In the genomic region with DNA sequence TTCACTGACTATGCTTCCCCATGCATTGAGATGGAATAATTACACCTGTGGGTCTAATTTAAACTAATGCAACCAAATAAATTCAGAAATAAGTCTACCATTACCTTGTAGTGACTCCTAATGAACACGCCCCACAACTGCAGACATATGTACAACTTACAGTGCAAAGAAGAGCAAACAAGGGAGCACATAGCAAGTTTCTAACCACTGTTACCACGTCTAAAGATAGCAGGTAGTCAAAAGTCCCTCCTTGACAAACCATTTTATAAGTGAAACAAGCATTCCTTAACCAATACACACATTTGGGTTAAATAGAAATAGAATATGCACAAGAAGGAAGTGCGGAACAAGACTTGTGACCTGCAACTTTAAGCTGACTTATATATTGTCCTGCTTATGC, we compare ENCODE assay signal across 10 cellular contexts. TPM values are rescaled to one million over a fixed set of nuclear protein-coding genes. Genes with fewer than 3 reads are reported as not detected.
A peak's percentile ranks its signal among the peaks of the same experiment; 100 is the strongest.
DNase-seq lines count a peak whose midpoint lies in the region; ATAC-seq and FAIRE-seq lines count a peak whose summit lies in the region.
"Had no signal": no experiment of that assay in that cellular context is flagged by ENCODE, and none has a peak within 500 bp of the region (broad histone marks: within the 10 kb centered on the region; RNA-seq: fewer than 3 reads in every experiment).

No MANE protein-coding gene starts in this region.

- H3K4me3 ChIP-seq in BLaER1 treated with 17β-estradiol and CSF1 and Interleukin-3, amounts not matched to agents 10 nM and 100 nM = no peak overlapping the region

- H3K27ac Mint-ChIP-seq in activated CD8-positive, alpha-beta T cell treated with anti-CD3 and anti-CD28 coated beads, Interleukin-2, amount 10 ng/mL, durations not matched to agents 7 days and 5 days = peak overlapping the region; percentile 76

- H3K9ac ChIP-seq in BLaER1 treated with 17β-estradiol and CSF1 and Interleukin-3, amounts not matched to agents 10 nM and 100 nM = peak overlapping the region in 2 of 11 experiments; percentile 23 to 28; a peak in 3 of 22 replicates

- CTCF ChIA-PET in activated CD8-positive, alpha-beta T cell treated with anti-CD3 and anti-CD28 coated beads, Interleukin-2, amount 10 ng/mL, durations not matched to agents 7 days and 5 days (lab: Charles Lee) = interaction anchor here (0.8 to 5.9 kb wide), 5 partner anchors 9 to 136 kb away, joined by 3 to 26 read pairs (median 4); no protein-coding TSS in a partner anchor

- H3K27me3 ChIP-seq in BLaER1 treated with 17β-estradiol and CSF1 and Interleukin-3, amounts not matched to agents 10 nM and 100 nM = no peaks in the 10 kb centered on the region

- peaks cover 14 to 59% (median 23%) of the 10 kb centered on the region in 10 experiments for H3K4me1 ChIP-seq in BLaER1 treated with 17β-estradiol and CSF1 and Interleukin-3, amounts not matched to agents 10 nM and 100 nM
- H3K4me1 ChIP-seq: Caco-2 had no signal

- POLR2A ChIA-PET in activated CD8-positive, alpha-beta T cell treated with anti-CD3 and anti-CD28 coated beads, Interleukin-2, amount 10 ng/mL, durations not matched to agents 7 days and 5 days (lab: Charles Lee) = interaction anchor here (1.5 kb wide), 1 partner anchor 10 kb away, joined by 3 read pairs; no protein-coding TSS in a partner anchor

- no peak for DNase-seq in GM19239 (ENCODE audit: insufficient read length, low spot score)
- DNase-seq in activated CD8-positive, alpha-beta T cell treated with anti-CD3 and anti-CD28 coated beads, Interleukin-2, amount 10 ng/mL, durations not matched to agents 7 days and 5 days = no peak
- DNase-seq in retina = no peak
- no peak for DNase-seq in dermis blood vessel endothelial cell
- no peak for DNase-seq in nucleus accumbens (lab: John Stamatoyannopoulos, UW)
- no peak for DNase-seq in NK-92 treated with Interleukin-12 subunit alpha and Interleukin-12 subunit beta, amount 100 ng/mL, for 24 hours (lab: John Stamatoyannopoulos, UW)
- DNase-seq: Caco-2; stimulated activated CD4-positive, alpha-beta T cell treated with anti-CD3 and anti-CD28 coated beads, Interleukin-2, amount 100 ng/mL, for 24 hours had no signal

- H3K4me1 Mint-ChIP-seq in activated CD8-positive, alpha-beta T cell treated with anti-CD3 and anti-CD28 coated beads, Interleukin-2, amount 10 ng/mL, durations not matched to agents 7 days and 5 days (ENCODE audit: low read depth) = peaks cover 28% of the 10 kb centered on the region

- H3K27ac ChIP-seq in BLaER1 treated with 17β-estradiol and CSF1 and Interleukin-3, amounts not matched to agents 10 nM and 100 nM = peak overlapping the region in 1 of 11 experiments; percentile 35; a peak in 1 of 22 replicates

- H4K20me1 ChIP-seq in BLaER1 treated with 17β-estradiol and CSF1 and Interleukin-3, amounts not matched to agents 10 nM and 100 nM = peaks cover 7 to 100% (median 52%) of the 10 kb centered on the region in 11 experiments; a peak in 17 of 22 replicates

- ATAC-seq in HG03039 (IDR thresholded peaks at IDR 0.05; ENCODE audit: unreplicated experiment) = peak; percentile 67
- peak; percentile 67 for ATAC-seq in activated CD8-positive, alpha-beta T cell treated with anti-CD3 and anti-CD28 coated beads, Interleukin-2, amount 10 ng/mL, durations not matched to agents 7 days and 5 days

- peak; percentile 84 for FAIRE-seq in GM19239 (lab: Jason Lieb, UNC)

- peak overlapping the region; percentile 71 for H3K4me3 Mint-ChIP-seq in activated CD8-positive, alpha-beta T cell treated with anti-CD3 and anti-CD28 coated beads, Interleukin-2, amount 10 ng/mL, durations not matched to agents 7 days and 5 days

- H3K9me3 Mint-ChIP-seq in activated CD8-positive, alpha-beta T cell treated with anti-CD3 and anti-CD28 coated beads, Interleukin-2, amount 10 ng/mL, durations not matched to agents 7 days and 5 days (ENCODE audit: insufficient read depth) = no peaks in the 10 kb centered on the region

- H3K36me3 ChIP-seq in BLaER1 treated with 17β-estradiol and CSF1 and Interleukin-3, amounts not matched to agents 10 nM and 100 nM = peaks cover 0 to 8% (median 0%) of the 10 kb centered on the region in 11 experiments; a peak in 3 of 22 replicates

- H3K27me3 Mint-ChIP-seq in activated CD8-positive, alpha-beta T cell treated with anti-CD3 and anti-CD28 coated beads, Interleukin-2, amount 10 ng/mL, durations not matched to agents 7 days and 5 days (ENCODE audit: low read depth) = no peaks in the 10 kb centered on the region

- H3K4me2 ChIP-seq in BLaER1 treated with 17β-estradiol and CSF1 and Interleukin-3, amounts not matched to agents 10 nM and 100 nM = peak overlapping the region; percentile 65 to 86 (median 74); a peak in 21 of 22 replicates

- H3K9me3 ChIP-seq in BLaER1 treated with 17β-estradiol and CSF1 and Interleukin-3, amounts not matched to agents 10 nM and 100 nM (replicated peaks in 1 of 11) = no peaks in the 10 kb centered on the region
- H3K9me3 ChIP-seq: Caco-2 had no signal

- H3K36me3 Mint-ChIP-seq in activated CD8-positive, alpha-beta T cell treated with anti-CD3 and anti-CD28 coated beads, Interleukin-2, amount 10 ng/mL, durations not matched to agents 7 days and 5 days (ENCODE audit: low read depth) = no peaks in the 10 kb centered on the region

RNA-seq across cellular contexts. Expression of a gene that starts 20.6 kb away (rescaled TPM):
- total RNA-seq in activated CD8-positive, alpha-beta T cell treated with anti-CD3 and anti-CD28 coated beads, Interleukin-2, amount 10 ng/mL, durations not matched to agents 7 days and 5 days = 10 to 100 TPM; 26.9 to 27.0 TPM
- total RNA-seq in dermis blood vessel endothelial cell = 6.3 and 13.2 TPM in 2 replicates
